In genomic region chr15:48940508-48940907, GRCh38 we compare ENCODE assay signal across 9 cellular contexts. TPM values are rescaled to one million over a fixed set of nuclear protein-coding genes. Genes with fewer than 3 reads are reported as not detected.
DNase-seq lines count a peak whose midpoint lies in the region; ATAC-seq, FAIRE-seq and TF ChIP-seq lines count a peak whose summit lies in the region.
"Had no signal": no experiment of that assay in that cellular context is flagged by ENCODE, and none has a peak within 500 bp of the region (broad histone marks: within the 10 kb centered on the region; RNA-seq: fewer than 3 reads in every experiment).

No MANE protein-coding gene starts in this region.

- dilution Hi-C loops in keratinocyte (cut with MboI; ENCODE audit: extremely low pct_ligation_motif_present, low sequenced_read_pairs), result no loop called here

- peak; percentile 97 for ATAC-seq in GM18520 (IDR thresholded peaks at IDR 0.05; ENCODE audit: unreplicated experiment)

- H3K4me2 ChIP-seq in keratinocyte (ENCODE audit: control insufficient read depth, extremely low read depth, insufficient read depth, low read depth, low read length), result no peak overlapping the region

- H3K79me2 ChIP-seq in keratinocyte (ENCODE audit: control insufficient read depth, insufficient read depth, low read length), result no peaks in the 10 kb centered on the region

- H3K27me3 ChIP-seq in keratinocyte (ENCODE audit: control insufficient read depth, extremely low read depth, insufficient read depth, low read length), result no peaks in the 10 kb centered on the region

- no peaks in the 10 kb centered on the region for H3K9me1 ChIP-seq in keratinocyte (ENCODE audit: control insufficient read depth, extremely low read depth, insufficient read depth, low read length)

- H2AFZ ChIP-seq in keratinocyte (ENCODE audit: control insufficient read depth, low read length), result no peak overlapping the region

- DNase-seq in HCEC 1CT, result peak; percentile 99
- DNase-seq in NCI-H69 (lab: John Stamatoyannopoulos, UW), result peak; percentile 14
- no peak for DNase-seq in keratinocyte (ENCODE audit: low read depth, low spot score)
- no peak for DNase-seq in NCI-H146 treated with DMSO at 0.1 percent for 48 hours (lab: John Stamatoyannopoulos, UW; ENCODE audit: unreplicated experiment)
- DNase-seq in NCI-H1930 (lab: John Stamatoyannopoulos, UW), result no peak
- DNase-seq in NCI-H526 (lab: John Stamatoyannopoulos, UW), result no peak
- no peak for DNase-seq in activated effector memory CD4-positive, alpha-beta T cell treated with Interleukin-2 at 50 U/mL for 16 hours
- DNase-seq: NCI-H2081 had no signal

- FAIRE-seq in keratinocyte (lab: Jason Lieb, UNC), result peak; percentile 26

- peaks cover 13% of the 10 kb centered on the region for H3K4me1 ChIP-seq in keratinocyte (ENCODE audit: control insufficient read depth, extremely low read depth, insufficient read depth, low read length)

- H3K27ac ChIP-seq in keratinocyte (ENCODE audit: control insufficient read depth, insufficient read depth, low read length), result no peak overlapping the region

- H3K36me3 ChIP-seq in keratinocyte (ENCODE audit: control insufficient read depth in 2 of 2, extremely low read depth in 1 of 2, insufficient read depth in 2 of 2, low read length in 2 of 2), result no peaks in the 10 kb centered on the region

- no peaks in the 10 kb centered on the region for H3K9me3 ChIP-seq in keratinocyte (ENCODE audit: control insufficient read depth, low read depth, low read length)

- TF ChIP-seq CTCF in keratinocyte (optimal IDR thresholded peaks at IDR 0.05 in 1 of 3, IDR thresholded peaks at IDR 0.05 in 1 of 3, conservative IDR thresholded peaks at IDR 0.05 in 1 of 3; ENCODE audit: extremely low read depth in 1 of 3, insufficient read depth in 2 of 3, low read length in 3 of 3), result no peak

- no peak overlapping the region for H3K9ac ChIP-seq in keratinocyte (ENCODE audit: control insufficient read depth, extremely low read depth, insufficient read depth, low read length)

- no peak overlapping the region for H3K4me3 ChIP-seq in keratinocyte (ENCODE audit: control insufficient read depth in 2 of 3, extremely low read depth in 1 of 3, insufficient read depth in 2 of 3, low read depth in 1 of 3, low read length in 3 of 3)

- H4K20me1 ChIP-seq in keratinocyte (ENCODE audit: control insufficient read depth, extremely low read depth, insufficient read depth, low read length), result no peaks in the 10 kb centered on the region

RNA-seq across cellular contexts. Expression of gene SHC4, which starts 23.2 kb away (rescaled TPM):
- polyA plus RNA-seq in keratinocyte, result 0.61 to 0.94 TPM (median 0.87 TPM) in 3 replicates
- polyA plus RNA-seq in keratinocyte (2011; ENCODE audit: low read depth), result not detected
- 0.79 and 0.86 TPM in 2 replicates for polyA plus RNA-seq in keratinocyte (2011; cell fraction: cytosol; rRNA removed)
- polyA plus RNA-seq in keratinocyte (2011; cell fraction: nucleus; rRNA removed), result 1.7 and 1.8 TPM in 2 replicates
- 1.0 TPM in 1 of 2 replicates, not detected in the other for polyA plus RNA-seq in keratinocyte (2012; ENCODE audit: low replicate concordance)
- polyA minus RNA-seq in keratinocyte, result 0.66 to 2.1 TPM (median 0.69 TPM) in 3 replicates
- polyA minus RNA-seq in keratinocyte (2011; cell fraction: cytosol; rRNA and poly(A)+ RNA removed), result 1.2 TPM
- polyA minus RNA-seq in keratinocyte (2011; cell fraction: nucleus; rRNA and poly(A)+ RNA removed), result 1.2 and 2.0 TPM in 2 replicates

Comparison
In these comparisons a context has a peak if more than half of its experiments do, and no peak if none do; other contexts are left out.
1. DNase-seq: peak in HCEC 1CT (single experiment) and NCI-H69 (single experiment); none in keratinocyte (single experiment), NCI-H146 treated with DMSO at 0.1 percent for 48 hours (single experiment), NCI-H1930 (0 of 2), NCI-H526 (0 of 2) and activated effector memory CD4-positive, alpha-beta T cell treated with Interleukin-2 at 50 U/mL for 16 hours (single experiment).